8 cellular contexts compared by ENCODE assay signal in the genomic region with DNA sequence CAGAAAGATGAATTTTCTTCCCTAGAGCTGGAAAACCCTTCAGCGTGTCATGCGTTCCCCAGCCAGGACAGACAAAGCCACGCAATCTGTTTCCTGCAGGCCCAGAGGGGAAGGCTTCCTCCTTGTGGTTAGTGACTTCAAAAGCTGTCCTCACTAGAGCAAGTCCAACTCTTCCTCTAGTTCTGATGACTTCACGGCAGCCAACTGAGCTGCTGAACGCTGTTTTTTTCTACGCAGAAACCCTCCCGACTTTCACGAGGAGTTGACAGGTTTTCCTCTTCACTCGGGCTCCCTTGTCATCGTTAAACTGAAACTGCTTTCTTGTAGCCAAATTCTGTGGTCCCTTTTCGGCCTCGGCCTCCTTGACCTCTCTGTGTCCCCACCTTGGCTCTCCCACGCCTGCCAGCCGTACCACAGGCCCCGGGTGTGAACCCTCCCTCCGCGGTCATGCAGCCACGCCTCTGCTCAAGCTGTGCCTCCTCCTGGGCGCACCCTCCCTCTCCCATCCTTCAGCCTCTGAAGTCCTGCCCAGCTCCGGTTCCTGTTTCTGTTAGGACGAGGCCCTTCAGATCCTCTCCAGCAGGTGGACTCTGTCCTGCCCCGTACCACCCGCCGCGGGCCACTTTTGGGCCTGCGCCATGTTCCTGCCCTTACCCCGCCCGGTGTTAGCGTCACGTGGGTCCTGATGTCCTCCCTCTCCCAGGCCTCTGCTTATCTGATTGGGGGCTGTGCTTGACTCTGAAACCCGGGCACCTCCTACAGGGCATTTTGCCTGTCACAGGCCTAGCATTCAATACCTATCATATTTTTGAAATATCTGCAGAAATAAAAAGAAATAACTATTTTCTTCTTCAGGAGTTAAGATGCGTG. TPM values are rescaled to one million over a fixed set of nuclear protein-coding genes. Genes with fewer than 3 reads are reported as not detected.
DNase-seq lines count a peak whose midpoint lies in the region; ATAC-seq and TF ChIP-seq lines count a peak whose summit lies in the region.

No MANE protein-coding gene starts in this region.

- DNase-seq in DMS153 treated with DMSO at 0.1 percent for 48 hours (lab: John Stamatoyannopoulos, UW; ENCODE audit: unreplicated experiment), result peak; percentile 67
- DNase-seq in SK-MEL-5 (ENCODE audit: low read depth, low spot score), result peak; percentile 97
- peak; percentile 68 for DNase-seq in activated naive CD4-positive, alpha-beta T cell treated with anti-CD3 and anti-CD28 coated beads, Interleukin-2, amount 50 U/mL, for 16 hours
- no peak for DNase-seq in glutamatergic neuron
- no peak for DNase-seq in progenitor cell of endocrine pancreas (ENCODE audit: low spot score, unreplicated experiment)

- H3K4me3 Mint-ChIP-seq in glutamatergic neuron (ENCODE audit: unreplicated experiment), result no peak overlapping the region
- H3K4me3 Mint-ChIP-seq in progenitor cell of endocrine pancreas (ENCODE audit: low read depth), result no peak overlapping the region

- H3K27me3 Mint-ChIP-seq in glutamatergic neuron (ENCODE audit: unreplicated experiment) (peaks cover 2% of the 10 kb centered on the region), progenitor cell of endocrine pancreas (no peaks in the 10 kb centered on the region)

- ATAC-seq in GM21515 (IDR thresholded peaks at IDR 0.05; ENCODE audit: unreplicated experiment), result peak; percentile 85

- H3K36me3 Mint-ChIP-seq in glutamatergic neuron (ENCODE audit: unreplicated experiment) (no peaks in the 10 kb centered on the region), progenitor cell of endocrine pancreas (ENCODE audit: insufficient read depth) (peaks cover 2% of the 10 kb centered on the region)

- peaks cover 25% of the 10 kb centered on the region for H3K4me1 Mint-ChIP-seq in glutamatergic neuron (ENCODE audit: low read depth, unreplicated experiment)
- peaks cover 40% of the 10 kb centered on the region for H3K4me1 Mint-ChIP-seq in progenitor cell of endocrine pancreas (ENCODE audit: low read depth)

- H3K27ac ChIP-seq in HUES64 (ENCODE audit: low read depth, low read length), result peak overlapping the region; percentile 1; the same call in 1 of the 2 replicates
- H3K27ac ChIP-seq in urinary bladder (ENCODE audit: low read depth), result peak overlapping the region; percentile 77

- H3K9me3 Mint-ChIP-seq in glutamatergic neuron (ENCODE audit: unreplicated experiment) (peaks cover 2% of the 10 kb centered on the region), progenitor cell of endocrine pancreas (ENCODE audit: low read depth) (no peaks in the 10 kb centered on the region)

- H3K9ac ChIP-seq in HUES64 (ENCODE audit: low read depth, low read length), result no peak overlapping the region; the same call in 1 of the 2 replicates

- H3K4me3 ChIP-seq in HUES64 (ENCODE audit: low read length), result no peak overlapping the region
- peak overlapping the region; percentile 13 for H3K4me3 ChIP-seq in urinary bladder (ENCODE audit: low read depth, low read length)

- H3K4me1 ChIP-seq in HUES64 (ENCODE audit: insufficient read depth, low read length) (peaks cover 60% of the 10 kb centered on the region), urinary bladder (ENCODE audit: insufficient read depth) (no peaks in the 10 kb centered on the region)

- 76% methylated on average over 32 of the region's 32 CpGs for WGBS in HUES64
- WGBS in urinary bladder, result 7% methylated on average over 32 of the region's 32 CpGs

- H3K36me3 ChIP-seq in HUES64 (ENCODE audit: insufficient read depth, low read length) (no peaks in the 10 kb centered on the region), urinary bladder (ENCODE audit: insufficient read depth) (no peaks in the 10 kb centered on the region)

- no peaks in the 10 kb centered on the region for H3K27me3 ChIP-seq in HUES64 (ENCODE audit: insufficient read depth, low read length)

- in situ Hi-C loops in SK-MEL-5 (cut with HindIII; ENCODE audit: low pct_unique_long_range_greater_than_20kb, low sequenced_read_pairs), result no loop called here

- H3K9me3 ChIP-seq in HUES64 (ENCODE audit: insufficient read depth, low read depth, low read length), result no peaks in the 10 kb centered on the region

- H3K27ac Mint-ChIP-seq in glutamatergic neuron (ENCODE audit: unreplicated experiment) (peak overlapping the region; percentile 65), progenitor cell of endocrine pancreas (peak overlapping the region; percentile 33)

- TF ChIP-seq CTCF in glutamatergic neuron (IDR thresholded peaks at IDR 0.05; ENCODE audit: partially characterized antibody, unreplicated experiment), result no peak
- TF ChIP-seq CTCF in progenitor cell of endocrine pancreas (IDR thresholded peaks at IDR 0.05; ENCODE audit: unreplicated experiment), result no peak

RNA-seq across cellular contexts. Expression of a gene that starts 39.3 kb away (rescaled TPM):
- polyA plus RNA-seq in HUES64 (2013, experiment 1 of 2), result 24.9 TPM
- 29.5 TPM for polyA plus RNA-seq in HUES64 (2013, experiment 2 of 2)
- total RNA-seq in SK-MEL-5 (2014; rRNA removed; shearing (Covaris generic)), result 36.0 and 43.6 TPM in 2 replicates
- 85.9 and 109 TPM in 2 replicates for polyA plus RNA-seq in SK-MEL-5 (2015; cell fraction: cytosol; rRNA removed)
- polyA plus RNA-seq in SK-MEL-5 (2015; cell fraction: nucleus; rRNA removed), result 24.1 and 26.9 TPM in 2 replicates
- total RNA-seq in glutamatergic neuron (ENCODE audit: unreplicated experiment) (56.5 TPM), progenitor cell of endocrine pancreas (98.4 and 103 TPM in 2 replicates), urinary bladder (59.7 TPM)
- 63.5 TPM for polyA plus RNA-seq in urinary bladder

Comparison
In these comparisons a context has a peak if more than half of its experiments do, and no peak if none do; other contexts are left out.
1. DNase-seq: peak in DMS153 treated with DMSO at 0.1 percent for 48 hours (single experiment), SK-MEL-5 (single experiment) and activated naive CD4-positive, alpha-beta T cell treated with anti-CD3 and anti-CD28 coated beads, Interleukin-2, amount 50 U/mL, for 16 hours (single experiment); none in glutamatergic neuron (single experiment) and progenitor cell of endocrine pancreas (single experiment).